Comparison of ENCODE assay signal across 18 cellular contexts in the genomic region with DNA sequence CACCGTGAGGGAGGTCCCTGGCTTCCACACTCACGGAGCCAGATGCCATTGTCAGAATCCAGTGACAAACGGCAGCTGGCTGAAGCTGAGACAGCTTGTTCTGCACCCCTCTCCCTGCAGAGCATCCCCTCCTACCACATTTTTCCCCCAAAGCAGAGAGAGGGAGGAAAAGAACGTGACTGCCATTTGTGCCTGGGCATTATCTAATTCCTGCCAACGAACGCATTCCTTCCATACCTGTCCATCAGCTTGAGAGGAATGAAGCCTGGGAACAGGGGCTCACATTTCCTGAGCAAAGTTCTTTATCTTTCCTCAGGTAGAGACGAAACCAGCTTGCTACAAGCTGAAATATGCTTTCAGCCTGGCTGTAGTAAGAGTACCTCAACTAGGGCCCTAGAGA.
"Had no signal": no experiment of that assay in that cellular context is flagged by ENCODE, and none has a peak within 500 bp of the region (broad histone marks: within the 10 kb centered on the region; RNA-seq: fewer than 3 reads in every experiment).

No MANE protein-coding gene starts in this region.

- H3K36me3 ChIP-seq: heart right ventricle, upper lobe of left lung had no signal

- H3K9me3 ChIP-seq: testis, upper lobe of left lung had no signal

- H3K27ac ChIP-seq: testis, upper lobe of left lung had no signal

- H3K4me3 ChIP-seq: heart right ventricle, testis, upper lobe of left lung had no signal

- H3K9me3 Mint-ChIP-seq: activated B cell treated with CpG ODN at 0.5 μM for 24 hours; activated naive CD4-positive, alpha-beta T cell treated with anti-CD3 and anti-CD28 coated beads for 36 hours; activated naive CD8-positive, alpha-beta T cell treated with anti-CD3 and anti-CD28 coated beads, Interleukin-2, amount 10 ng/mL, durations not matched to agents 7 days and 5 days; natural killer cell treated with Interleukin-12 subunit alpha and Interleukin-12 subunit beta and Interleukin-15 and Interleukin-18, amount 100 ng/mL, for 72 hours had no signal

- H3K27me3 ChIP-seq: heart right ventricle, testis, upper lobe of left lung had no signal

- H3K4me3 Mint-ChIP-seq: activated B cell treated with CpG ODN at 0.5 μM for 24 hours; activated CD4-positive, alpha-beta T cell treated with anti-CD3 and anti-CD28 coated beads for 36 hours; activated naive CD4-positive, alpha-beta T cell treated with anti-CD3 and anti-CD28 coated beads for 36 hours; activated naive CD8-positive, alpha-beta T cell treated with anti-CD3 and anti-CD28 coated beads, Interleukin-2, amount 10 ng/mL, durations not matched to agents 7 days and 5 days; natural killer cell treated with Interleukin-12 subunit alpha and Interleukin-12 subunit beta and Interleukin-15 and Interleukin-18, amount 100 ng/mL, for 72 hours had no signal

- H3K4me1 Mint-ChIP-seq: activated B cell treated with CpG ODN at 0.5 μM for 24 hours; activated CD4-positive, alpha-beta T cell treated with anti-CD3 and anti-CD28 coated beads for 36 hours; activated naive CD8-positive, alpha-beta T cell treated with anti-CD3 and anti-CD28 coated beads, Interleukin-2, amount 10 ng/mL, durations not matched to agents 7 days and 5 days had no signal

- H3K27me3 Mint-ChIP-seq: activated CD4-positive, alpha-beta T cell treated with anti-CD3 and anti-CD28 coated beads for 36 hours had no signal

- ATAC-seq: activated CD4-positive, alpha-beta T cell treated with anti-CD3 and anti-CD28 coated beads for 36 hours; heart right ventricle; left lobe of liver; natural killer cell treated with Interleukin-12 subunit alpha and Interleukin-12 subunit beta and Interleukin-15 and Interleukin-18, amount 100 ng/mL, for 72 hours had no signal

- H3K27ac Mint-ChIP-seq: activated B cell treated with CpG ODN at 0.5 μM for 24 hours; activated CD4-positive, alpha-beta T cell treated with anti-CD3 and anti-CD28 coated beads for 36 hours; activated naive CD4-positive, alpha-beta T cell treated with anti-CD3 and anti-CD28 coated beads for 36 hours; activated naive CD8-positive, alpha-beta T cell treated with anti-CD3 and anti-CD28 coated beads, Interleukin-2, amount 10 ng/mL, durations not matched to agents 7 days and 5 days; natural killer cell treated with Interleukin-12 subunit alpha and Interleukin-12 subunit beta and Interleukin-15 and Interleukin-18, amount 100 ng/mL, for 72 hours had no signal

- DNase-seq: activated B cell treated with CpG ODN at 0.5 μM for 24 hours; activated CD4-positive, alpha-beta T cell treated with anti-CD3 and anti-CD28 coated beads for 36 hours; activated CD4-positive, alpha-beta T cell treated with anti-CD3 and anti-CD28 coated beads, Interleukin-2, amount 50 U/mL, for 48 hours; activated naive CD4-positive, alpha-beta T cell treated with anti-CD3 and anti-CD28 coated beads for 36 hours; activated naive CD8-positive, alpha-beta T cell treated with anti-CD3 and anti-CD28 coated beads, Interleukin-2, amount 10 ng/mL, durations not matched to agents 7 days and 5 days; activated T-cell treated with anti-CD3 and anti-CD28 coated beads, Interleukin-2, amount 50 U/mL, for 48 hours; amniotic stem cell; heart right ventricle; kidney; occipital lobe; posterior cingulate gyrus; stimulated activated CD4-positive, alpha-beta T cell treated with anti-CD3 and anti-CD28 coated beads, Interleukin-4, amount 100 ng/mL, for 1 hour; stimulated activated naive CD4-positive, alpha-beta T cell; T-helper 9 cell; testis; upper lobe of left lung had no signal

- H3K4me1 ChIP-seq: testis had no signal

- H3K36me3 Mint-ChIP-seq: activated naive CD8-positive, alpha-beta T cell treated with anti-CD3 and anti-CD28 coated beads, Interleukin-2, amount 10 ng/mL, durations not matched to agents 7 days and 5 days; natural killer cell treated with Interleukin-12 subunit alpha and Interleukin-12 subunit beta and Interleukin-15 and Interleukin-18, amount 100 ng/mL, for 72 hours had no signal
